In genomic region chr9:18976368-18977238, GRCh38 we compare ENCODE assay signal across 12 cellular contexts. TPM values are rescaled to one million over a fixed set of nuclear protein-coding genes. Genes with fewer than 3 reads are reported as not detected.
DNase-seq lines count a peak whose midpoint lies in the region; ATAC-seq, FAIRE-seq and TF ChIP-seq lines count a peak whose summit lies in the region.
"Had no signal": no experiment of that assay in that cellular context is flagged by ENCODE, and none has a peak within 500 bp of the region (broad histone marks: within the 10 kb centered on the region; RNA-seq: fewer than 3 reads in every experiment).

No MANE protein-coding gene starts in this region.

- H3K4me1 ChIP-seq in ACC112 (ENCODE audit: control insufficient read depth, insufficient read depth, low read length, unreplicated experiment) (peaks cover 11% of the 10 kb centered on the region), kidney (ENCODE audit: control insufficient read depth in 1 of 2, insufficient read depth in 1 of 2, low read depth in 1 of 2, low read length in 2 of 2) (peaks cover 6 to 23% of the 10 kb centered on the region in 2 donors)

- H3K79me2 ChIP-seq in ACC112 (ENCODE audit: control insufficient read depth, insufficient read depth, low read length, unreplicated experiment): no peaks in the 10 kb centered on the region

- H3K4me1 Mint-ChIP-seq in Calu3 (ENCODE audit: low read depth, unreplicated experiment): no peaks in the 10 kb centered on the region
- H3K4me1 Mint-ChIP-seq: stimulated activated memory B cell treated with anti-CD40 and anti-IgM and Interleukin-4, amounts not matched to agents 10 μg/mL and 1 μg/mL and 100 μg/mL, for 72 hours had no signal

- no TSS peak for BruUV-seq in Calu3 (replicated peaks; lab: Mats Ljungman, UMichigan)

- FAIRE-seq in kidney (lab: Jason Lieb, UNC): no peak

- peak; percentile 85 for DNase-seq in HS-5 (ENCODE audit: low read depth)
- no peak for DNase-seq in kidney
- DNase-seq in Calu3: no peak
- no peak for DNase-seq in NCI-H2029 (lab: John Stamatoyannopoulos, UW)
- DNase-seq in GDM1 (lab: John Stamatoyannopoulos, UW): no peak
- DNase-seq: activated effector memory CD4-positive, alpha-beta T cell treated with Interleukin-2 at 50 U/mL for 16 hours; heart right ventricle; retina had no signal

- H3K36me3 ChIP-seq in ACC112 (ENCODE audit: insufficient read depth, low read length): no peaks in the 10 kb centered on the region
- no peaks in the 10 kb centered on the region for H3K36me3 ChIP-seq in kidney (ENCODE audit: control insufficient read depth in 1 of 2, insufficient read depth in 2 of 2, low read length in 2 of 2)
- H3K36me3 ChIP-seq: heart right ventricle had no signal

- peaks cover 88% of the 10 kb centered on the region for H3K27me3 Mint-ChIP-seq in Calu3 (ENCODE audit: unreplicated experiment)

- H3K27ac ChIP-seq in ACC112 (ENCODE audit: low read depth, low read length): peak overlapping the region; percentile 8; the same call in 1 of the 2 replicates
- H3K27ac ChIP-seq in kidney (ENCODE audit: low read depth in 2 of 2, low read length in 2 of 2): no peak overlapping the region
- H3K27ac ChIP-seq: heart right ventricle had no signal

- no peak overlapping the region for H3K27ac Mint-ChIP-seq in Calu3 (ENCODE audit: unreplicated experiment)
- H3K27ac Mint-ChIP-seq: stimulated activated memory B cell treated with anti-CD40 and anti-IgM and Interleukin-4, amounts not matched to agents 10 μg/mL and 1 μg/mL and 100 μg/mL, for 72 hours had no signal

- ATAC-seq in HG02852 (IDR thresholded peaks at IDR 0.05; ENCODE audit: unreplicated experiment): no peak
- ATAC-seq: heart right ventricle; stimulated activated memory B cell treated with anti-CD40 and anti-IgM and Interleukin-4, amounts not matched to agents 10 μg/mL and 1 μg/mL and 100 μg/mL, for 72 hours had no signal

- H3K27me3 ChIP-seq in ACC112 (ENCODE audit: insufficient read depth, low read length): peaks cover 20% of the 10 kb centered on the region
- H3K27me3 ChIP-seq: heart right ventricle had no signal

- intact Hi-C loops in kidney (cut with DNase I): no loop called here
- intact Hi-C loops in Calu3 (cut with micrococcal nuclease; ENCODE audit: unreplicated experiment): no loop called here

- no peak overlapping the region for H3K4me3 Mint-ChIP-seq in Calu3 (ENCODE audit: low read depth, unreplicated experiment)
- H3K4me3 Mint-ChIP-seq: stimulated activated memory B cell treated with anti-CD40 and anti-IgM and Interleukin-4, amounts not matched to agents 10 μg/mL and 1 μg/mL and 100 μg/mL, for 72 hours had no signal

- H3K4me3 ChIP-seq in ACC112 (ENCODE audit: low read depth, low read length) (peak overlapping the region; percentile 71), WI38 (ENCODE audit: low read depth, low read length) (peak overlapping the region; percentile 33), kidney (ENCODE audit: low read length in 2 of 2) (peak overlapping the region; percentile 32 to 40)

- no peaks in the 10 kb centered on the region for H3K9me3 ChIP-seq in kidney (ENCODE audit: control insufficient read depth in 1 of 2, low read length in 2 of 2)
- H3K9me3 ChIP-seq: heart right ventricle had no signal

- no peaks in the 10 kb centered on the region for H3K36me3 Mint-ChIP-seq in Calu3 (ENCODE audit: insufficient read depth, unreplicated experiment)
- H3K36me3 Mint-ChIP-seq: stimulated activated memory B cell treated with anti-CD40 and anti-IgM and Interleukin-4, amounts not matched to agents 10 μg/mL and 1 μg/mL and 100 μg/mL, for 72 hours had no signal

- CTCF ChIA-PET in Calu3 (lab: Charles Lee): no interaction called here

- no peak for TF ChIP-seq CTCF in WI38 (IDR thresholded peaks at IDR 0.05; ENCODE audit: low read depth, low read length)
- TF ChIP-seq CTCF in kidney (IDR thresholded peaks at IDR 0.05; ENCODE audit: borderline replicate concordance, extremely low read depth, insufficient read depth): no peak
- TF ChIP-seq CTCF in Calu3 (IDR thresholded peaks at IDR 0.05; ENCODE audit: unreplicated experiment): no peak

- H3K9ac ChIP-seq in kidney (ENCODE audit: low read length in 2 of 2): no peak overlapping the region

- H3K9me3 Mint-ChIP-seq in Calu3 (ENCODE audit: low read depth, unreplicated experiment): no peaks in the 10 kb centered on the region
- H3K9me3 Mint-ChIP-seq: stimulated activated memory B cell treated with anti-CD40 and anti-IgM and Interleukin-4, amounts not matched to agents 10 μg/mL and 1 μg/mL and 100 μg/mL, for 72 hours had no signal

- H2AFZ ChIP-seq in ACC112 (ENCODE audit: low read length, unreplicated experiment): peak overlapping the region; percentile 70

RNA-seq across cellular contexts. Expression of gene SAXO1, which starts 56.4 kb away (rescaled TPM):
- total RNA-seq in kidney: 0.35 TPM
- polyA plus RNA-seq in kidney (ENCODE audit: insufficient read depth, low read depth, low replicate concordance): not detected
- 0.29 TPM in 1 of 2 replicates, not detected in the other for total RNA-seq in Calu3 (2022)
- polyA plus RNA-seq: heart right ventricle had no signal
